1 cellular context compared by ENCODE assay signal in genomic region chr4:90127706-90128345, GRCh38.
TF ChIP-seq lines count a peak whose summit lies in the region.

No MANE protein-coding gene starts in this region.

TF ChIP-seq in Ishikawa, 13 proteins besides CTCF, POLR2A, EP300 and RAD21 (continued from another document):
- no peak for TF ChIP-seq CREB1 (IDR thresholded peaks at IDR 0.05; ENCODE audit: low read depth)
- TF ChIP-seq TAF1 (IDR thresholded peaks at IDR 0.05; ENCODE audit: low read depth) = no peak; the same call in 1 of the 2 replicates
- TF ChIP-seq FOXM1 (IDR thresholded peaks at IDR 0.05; ENCODE audit: borderline replicate concordance, low read depth) = no peak
- TF ChIP-seq TEAD4 (IDR thresholded peaks at IDR 0.05) = no peak
